1 cellular context compared by ENCODE assay signal in genomic region chr2:9234680-9235387, GRCh38.
A peak's percentile ranks its signal among the peaks of the same experiment; 100 is the strongest.
TF ChIP-seq lines count a peak whose summit lies in the region.

No MANE protein-coding gene starts in this region.

TF ChIP-seq in HepG2, 621 proteins besides CTCF, POLR2A, EP300 and RAD21 (continued from another document and continues in another):
- TF ChIP-seq BORCS8-MEF2B (CRISPR knock-in tag; IDR thresholded peaks at IDR 0.05) (no peak), PRDM15 (CRISPR knock-in tag; IDR thresholded peaks at IDR 0.05) (no peak), JUND (CRISPR knock-in tag; IDR thresholded peaks at IDR 0.05) (0 out of 2 replicates have a peak, but pooled peaks have one; percentile 55), ZNF275 (CRISPR knock-in tag; IDR thresholded peaks at IDR 0.05; ENCODE audit: borderline replicate concordance) (no peak), SKI (IDR thresholded peaks at IDR 0.05; ENCODE audit: partially characterized antibody) (no peak), ZNF362 (CRISPR knock-in tag; IDR thresholded peaks at IDR 0.05; ENCODE audit: borderline replicate concordance) (no peak), TCF12 (IDR thresholded peaks at IDR 0.05) (no peak), TCF12 (CRISPR knock-in tag; IDR thresholded peaks at IDR 0.05) (no peak), ZNF646 (CRISPR knock-in tag; IDR thresholded peaks at IDR 0.05) (no peak), ZMAT3 (CRISPR knock-in tag; conservative IDR thresholded peaks at IDR 0.05) (peak; percentile 81; the same call in 1 of the 2 replicates), ZNF850 (CRISPR knock-in tag; conservative IDR thresholded peaks at IDR 0.05) (no peak), ZFP90 (CRISPR knock-in tag; IDR thresholded peaks at IDR 0.05; ENCODE audit: borderline replicate concordance) (0 out of 2 replicates have a peak, but pooled peaks have one; percentile 11), CC2D1A (CRISPR knock-in tag; IDR thresholded peaks at IDR 0.05) (0 out of 2 replicates have a peak, but pooled peaks have one; percentile 54), ZNF556 (CRISPR knock-in tag; IDR thresholded peaks at IDR 0.05; ENCODE audit: borderline replicate concordance) (no peak), SUZ12 (IDR thresholded peaks at IDR 0.05; ENCODE audit: low read depth, low read length) (no peak), ZC3H4 (CRISPR knock-in tag; IDR thresholded peaks at IDR 0.05; ENCODE audit: borderline replicate concordance) (no peak), NBN (conservative IDR thresholded peaks at IDR 0.05) (no peak), SCMH1 (CRISPR knock-in tag; IDR thresholded peaks at IDR 0.05; ENCODE audit: borderline replicate concordance) (no peak), NCOA1 (CRISPR knock-in tag; IDR thresholded peaks at IDR 0.05) (no peak), SAP130 (CRISPR knock-in tag; IDR thresholded peaks at IDR 0.05; ENCODE audit: low read depth) (peak; percentile 72), SRF (IDR thresholded peaks at IDR 0.05; ENCODE audit: low read depth, low read length) (no peak), ZNF503 (CRISPR knock-in tag; IDR thresholded peaks at IDR 0.05) (peak; percentile 82; the same call in 1 of the 2 replicates), TBX2 (CRISPR knock-in tag; IDR thresholded peaks at IDR 0.05; ENCODE audit: borderline replicate concordance) (peak; percentile 76; the same call in 1 of the 2 replicates), ZNF839 (CRISPR knock-in tag; IDR thresholded peaks at IDR 0.05; ENCODE audit: borderline replicate concordance) (no peak), NR2C2 (CRISPR knock-in tag; IDR thresholded peaks at IDR 0.05; ENCODE audit: borderline replicate concordance) (peak; percentile 12; the same call in 1 of the 2 replicates), GMEB1 (CRISPR knock-in tag; IDR thresholded peaks at IDR 0.05; ENCODE audit: borderline replicate concordance) (no peak), ZNF777 (CRISPR knock-in tag; IDR thresholded peaks at IDR 0.05) (no peak), ARID4A (CRISPR knock-in tag; IDR thresholded peaks at IDR 0.05; ENCODE audit: borderline replicate concordance) (no peak), MXD3 (CRISPR knock-in tag; IDR thresholded peaks at IDR 0.05) (no peak), ZNF773 (CRISPR knock-in tag; IDR thresholded peaks at IDR 0.05; ENCODE audit: borderline replicate concordance) (no peak), PAX8 (CRISPR knock-in tag; IDR thresholded peaks at IDR 0.05; ENCODE audit: borderline replicate concordance) (no peak), ZNF143 (CRISPR knock-in tag; IDR thresholded peaks at IDR 0.05) (no peak), ZNF780A (CRISPR knock-in tag; IDR thresholded peaks at IDR 0.05) (no peak), ZFP36 (IDR thresholded peaks at IDR 0.05; ENCODE audit: borderline replicate concordance, low read depth, low read length, partially characterized antibody) (no peak), ZNF124 (CRISPR knock-in tag; IDR thresholded peaks at IDR 0.05) (no peak), THAP11 (CRISPR knock-in tag; IDR thresholded peaks at IDR 0.05) (peak; percentile 62; the same call in 1 of the 2 replicates), HCFC1 (IDR thresholded peaks at IDR 0.05; ENCODE audit: low read depth, low read length) (no peak), HNRNPUL1 (IDR thresholded peaks at IDR 0.05; ENCODE audit: low read depth, low read length) (no peak), IRF1 (CRISPR knock-in tag; IDR thresholded peaks at IDR 0.05; ENCODE audit: low read depth) (no peak)
